8 cellular contexts compared by ENCODE assay signal in the genomic region with DNA sequence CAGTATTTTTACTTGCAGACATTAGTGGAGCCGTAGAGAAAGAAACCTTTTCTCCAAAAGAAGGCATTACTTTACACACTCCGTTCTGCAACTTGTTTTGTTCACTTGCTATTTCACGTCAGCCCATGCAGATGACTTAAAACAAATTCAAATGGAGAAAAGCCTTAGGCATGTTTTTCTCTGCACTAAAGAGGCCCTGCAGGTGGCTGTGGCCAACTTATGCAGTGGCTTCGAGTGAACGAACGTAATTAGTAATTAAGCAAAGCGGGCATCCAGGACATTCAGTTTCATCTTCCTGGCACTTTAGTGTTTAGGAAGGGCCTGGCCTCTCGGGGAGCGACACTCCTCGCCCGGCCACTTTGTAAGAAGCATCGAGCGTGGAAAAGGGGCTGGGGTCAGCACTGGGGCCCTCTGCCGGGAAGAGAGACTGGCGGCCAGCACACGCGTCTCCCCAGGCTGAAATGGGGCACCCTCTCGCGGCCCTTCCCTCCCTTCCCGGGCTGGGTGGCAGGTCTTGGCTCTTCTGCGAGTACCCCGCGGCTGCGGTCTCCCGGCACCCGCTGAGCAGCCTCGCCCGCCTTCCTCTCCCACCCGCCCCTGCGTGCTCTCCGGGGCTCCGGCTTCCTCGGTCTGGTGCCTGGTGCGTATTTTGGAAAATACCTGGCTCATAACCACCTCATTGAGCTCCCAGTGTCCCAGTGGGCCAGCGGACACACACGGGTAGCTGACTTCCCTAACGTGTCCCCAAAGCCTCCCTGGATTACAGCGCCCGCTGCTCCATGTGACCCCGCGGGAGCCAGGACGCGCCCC. TPM values are rescaled to one million over a fixed set of nuclear protein-coding genes. Genes with fewer than 3 reads are reported as not detected.
DNase-seq lines count a peak whose midpoint lies in the region; ATAC-seq and TF ChIP-seq lines count a peak whose summit lies in the region.

No MANE protein-coding gene starts in this region.

- H3K4me3 Mint-ChIP-seq in MCF 10A (ENCODE audit: unreplicated experiment), result peak overlapping the region; percentile 87

- intact Hi-C loops in MCF 10A (cut with micrococcal nuclease), result loop anchor here (5.0 kb wide), 1 partner anchor 123 kb away; a partner anchor contains a TSS

- H3K27ac Mint-ChIP-seq in MCF 10A (ENCODE audit: low read depth, unreplicated experiment), result peak overlapping the region; percentile 51

- peak; percentile 43 for DNase-seq in GF-D8 (lab: John Stamatoyannopoulos, UW)
- peak in 41 of 76 experiments; percentile 16 to 74 (median 40) for DNase-seq in HUDEP-2 (lab: John Stamatoyannopoulos, UW; ENCODE audit: unreplicated experiment in 76 of 76)
- DNase-seq in T-helper 2 cell, result peak; percentile 13 to 65 (median 42)
- DNase-seq in MCF 10A (ENCODE audit: unreplicated experiment), result no peak
- DNase-seq in kidney epithelial cell (ENCODE audit: low read depth), result no peak
- DNase-seq in stimulated activated CD4-positive, alpha-beta T cell treated with anti-CD3 and anti-CD28 coated beads, Interleukin-4, amount 100 ng/mL, for 24 hours, result peak; percentile 51
- DNase-seq in dedifferentiated amniotic fluid mesenchymal stem cell (ENCODE audit: extremely low spot score), result no peak

- no peaks in the 10 kb centered on the region for H3K27me3 ChIP-seq in kidney epithelial cell (ENCODE audit: control insufficient read depth, insufficient read depth, low read length)

- POLR2A ChIA-PET in MCF 10A (lab: Yijun Ruan, JAX), result interaction anchor here (0.6 to 2.3 kb wide), 6 partner anchors 11 to 664 kb away, joined by 3 to 12 read pairs (median 4); a partner anchor contains a TSS

- CTCF ChIA-PET in MCF 10A (lab: Yijun Ruan, JAX), result interaction anchor here (0.6 to 1.3 kb wide), 7 partner anchors 11 to 472 kb away, joined by 3 to 5 read pairs (median 3); no protein-coding TSS in a partner anchor

- peaks cover 4% of the 10 kb centered on the region for H3K36me3 Mint-ChIP-seq in MCF 10A (ENCODE audit: insufficient read depth, unreplicated experiment)

- no peak for TF ChIP-seq CTCF in MCF 10A (IDR thresholded peaks at IDR 0.05; ENCODE audit: unreplicated experiment)
- TF ChIP-seq CTCF in kidney epithelial cell (IDR thresholded peaks at IDR 0.05; ENCODE audit: insufficient read depth, low read length, poor library complexity, severe bottlenecking), result peak; percentile 5

- no peaks in the 10 kb centered on the region for H3K9me3 Mint-ChIP-seq in MCF 10A (ENCODE audit: unreplicated experiment)

- H3K4me3 ChIP-seq in kidney epithelial cell (ENCODE audit: low read depth, low read length), result peak overlapping the region; percentile 93

- peak; percentile 20 for ATAC-seq in GM21515 (IDR thresholded peaks at IDR 0.05; ENCODE audit: unreplicated experiment)

- no peaks in the 10 kb centered on the region for H3K4me1 Mint-ChIP-seq in MCF 10A (ENCODE audit: insufficient read depth, unreplicated experiment)

- H3K36me3 ChIP-seq in kidney epithelial cell (ENCODE audit: control insufficient read depth, insufficient read depth, low read length), result no peaks in the 10 kb centered on the region

- TSS peak; percentile 45 for BruUV-seq in MCF 10A (replicated peaks; lab: Mats Ljungman, UMichigan)

- H3K27me3 Mint-ChIP-seq in MCF 10A (ENCODE audit: insufficient read depth, unreplicated experiment), result no peaks in the 10 kb centered on the region

RNA-seq across cellular contexts. Expression of a gene that starts 0.7 kb away (rescaled TPM):
- 22.1 and 30.2 TPM in 2 replicates for total RNA-seq in MCF 10A (2022)
- 25.9 and 30.2 TPM in 2 replicates for total RNA-seq in kidney epithelial cell

RNA-seq across cellular contexts. Expression of a gene that starts 36.6 kb away (rescaled TPM):
- total RNA-seq in MCF 10A (2022) (0.21 and 0.96 TPM in 2 replicates), kidney epithelial cell (0.58 TPM in 1 of 2 replicates, not detected in the other)

Comparison
In these comparisons a context has a peak if more than half of its experiments do, and no peak if none do; other contexts are left out.
1. DNase-seq: peak in GF-D8 (single experiment), HUDEP-2 (41 of 76), T-helper 2 cell (5 of 5) and stimulated activated CD4-positive, alpha-beta T cell treated with anti-CD3 and anti-CD28 coated beads, Interleukin-4, amount 100 ng/mL, for 24 hours (single experiment); none in MCF 10A (single experiment), kidney epithelial cell (single experiment) and dedifferentiated amniotic fluid mesenchymal stem cell (single experiment).